27 cellular contexts compared by ENCODE assay signal in the genomic region with DNA sequence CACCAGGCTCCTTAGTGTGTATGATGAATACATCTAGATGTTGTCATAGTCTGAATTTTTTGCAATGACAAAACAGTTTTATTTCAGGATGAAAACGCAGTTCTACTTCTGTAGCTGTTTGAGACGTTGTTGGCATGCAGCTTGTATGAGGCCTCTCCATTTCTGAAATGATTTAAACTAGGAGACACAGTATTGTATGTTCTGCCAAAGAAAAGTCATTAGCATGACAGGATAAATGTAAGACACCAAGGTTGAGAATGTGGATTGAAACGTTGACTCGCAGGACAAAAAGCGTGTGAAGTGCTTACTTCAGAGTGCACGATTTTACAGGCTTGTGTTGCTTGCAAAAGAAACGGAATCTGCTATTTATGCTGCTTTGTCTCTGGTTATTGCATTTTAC. TPM values are rescaled to one million over a fixed set of nuclear protein-coding genes. Genes with fewer than 3 reads are reported as not detected.
"Had no signal": no experiment of that assay in that cellular context is flagged by ENCODE, and none has a peak within 500 bp of the region (broad histone marks: within the 10 kb centered on the region; RNA-seq: fewer than 3 reads in every experiment).

No MANE protein-coding gene starts in this region.

- H3K9me3 ChIP-seq: Peyer's patch had no signal

- H3K9me3 Mint-ChIP-seq: activated CD4-positive, alpha-beta T cell treated with anti-CD3 and anti-CD28 coated beads, Interleukin-2, amount 10 ng/mL, durations not matched to agents 24 days and 14 days; activated naive CD4-positive, alpha-beta T cell treated with anti-CD3 and anti-CD28 coated beads, Interleukin-2, amount 50 U/mL, for 72 hours; activated naive CD8-positive, alpha-beta T cell treated with anti-CD3 and anti-CD28 coated beads, Interleukin-2, amount 50 U/mL, for 24 hours; activated T-cell treated with anti-CD3 and anti-CD28 coated beads, Interleukin-2, amount 50 U/mL, for 24 hours had no signal

- H3K27me3 ChIP-seq: brain microvascular endothelial cell, cardiac muscle cell, Peyer's patch had no signal

- H3K27ac ChIP-seq: brain microvascular endothelial cell, cardiac muscle cell, KMS-11, Peyer's patch had no signal

- H3K9ac ChIP-seq: KMS-11 had no signal

- DNase-seq: activated B cell treated with CpG ODN at 0.5 μM for 24 hours; activated CD4-positive, alpha-beta T cell treated with anti-CD3 and anti-CD28 coated beads for 1 hour; activated CD4-positive, alpha-beta T cell treated with anti-CD3 and anti-CD28 coated beads, Interleukin-2, amount 10 ng/mL, durations not matched to agents 24 days and 14 days; activated CD4-positive, alpha-beta T cell treated with anti-CD3 and anti-CD28 coated beads, Interleukin-2, amount 50 U/mL, for 48 hours; activated CD8-positive, alpha-beta memory T cell treated with anti-CD3 and anti-CD28 coated beads, Interleukin-2, amount 10 ng/mL, durations not matched to agents 7 days and 5 days; activated effector memory CD4-positive, alpha-beta T cell treated with anti-CD3 and anti-CD28 coated beads, Interleukin-2, amount 50 U/mL, for 16 hours; activated naive CD4-positive, alpha-beta T cell treated with Interleukin-2 at 50 U/mL for 16 hours; activated naive CD8-positive, alpha-beta T cell treated with anti-CD3 and anti-CD28 coated beads, Interleukin-2, amount 50 U/mL, for 24 hours; activated T-cell treated with anti-CD3 and anti-CD28 coated beads, Interleukin-2, amount 50 U/mL, for 24 hours; amniotic stem cell; brain microvascular endothelial cell; NCI-H1092; NCI-H1417; NCI-H1930; NCI-H2171; NCI-H2227 treated with DMSO at 0.1 percent for 48 hours; NCI-H526; NCI-H774; OCI-M1; Peyer's patch; SHP77 treated with DMSO at 0.1 percent for 48 hours; T-helper 2 cell; T1000 had no signal

- H3K36me3 ChIP-seq: brain microvascular endothelial cell, cardiac muscle cell had no signal

- H3K4me1 ChIP-seq: Peyer's patch had no signal

- H3K27ac Mint-ChIP-seq: activated B cell treated with CpG ODN at 0.5 μM for 24 hours; activated CD4-positive, alpha-beta T cell treated with anti-CD3 and anti-CD28 coated beads, Interleukin-2, amount 10 ng/mL, durations not matched to agents 24 days and 14 days; activated CD8-positive, alpha-beta memory T cell treated with anti-CD3 and anti-CD28 coated beads, Interleukin-2, amount 10 ng/mL, durations not matched to agents 7 days and 5 days; activated naive CD4-positive, alpha-beta T cell treated with anti-CD3 and anti-CD28 coated beads, Interleukin-2, amount 50 U/mL, for 72 hours; activated naive CD8-positive, alpha-beta T cell treated with anti-CD3 and anti-CD28 coated beads, Interleukin-2, amount 50 U/mL, for 24 hours; activated T-cell treated with anti-CD3 and anti-CD28 coated beads, Interleukin-2, amount 50 U/mL, for 24 hours; activated T-helper 1 cell treated with anti-CD3 and anti-CD28 coated beads, Interleukin-12 subunit alpha, Interleukin-12 subunit beta, Interleukin-2, Interleukin-4 antibody, amounts not matched to agents 30 ng/mL and 10 ng/mL and 1 ng/mL, durations not matched to agents 14 hours and 24 hours and 36 hours had no signal

- H3K4me3 Mint-ChIP-seq: activated B cell treated with CpG ODN at 0.5 μM for 24 hours; activated CD4-positive, alpha-beta T cell treated with anti-CD3 and anti-CD28 coated beads, Interleukin-2, amount 10 ng/mL, durations not matched to agents 24 days and 14 days; activated CD8-positive, alpha-beta memory T cell treated with anti-CD3 and anti-CD28 coated beads, Interleukin-2, amount 10 ng/mL, durations not matched to agents 7 days and 5 days; activated naive CD8-positive, alpha-beta T cell treated with anti-CD3 and anti-CD28 coated beads, Interleukin-2, amount 50 U/mL, for 24 hours; activated T-cell treated with anti-CD3 and anti-CD28 coated beads, Interleukin-2, amount 50 U/mL, for 24 hours; activated T-helper 1 cell treated with anti-CD3 and anti-CD28 coated beads, Interleukin-12 subunit alpha, Interleukin-12 subunit beta, Interleukin-2, Interleukin-4 antibody, amounts not matched to agents 30 ng/mL and 10 ng/mL and 1 ng/mL, durations not matched to agents 14 hours and 24 hours and 36 hours had no signal

- ATAC-seq: activated CD8-positive, alpha-beta memory T cell treated with anti-CD3 and anti-CD28 coated beads, Interleukin-2, amount 10 ng/mL, durations not matched to agents 7 days and 5 days; activated naive CD4-positive, alpha-beta T cell treated with anti-CD3 and anti-CD28 coated beads, Interleukin-2, amount 50 U/mL, for 72 hours; activated naive CD8-positive, alpha-beta T cell treated with anti-CD3 and anti-CD28 coated beads, Interleukin-2, amount 50 U/mL, for 24 hours had no signal

- H3K36me3 Mint-ChIP-seq: activated CD8-positive, alpha-beta memory T cell treated with anti-CD3 and anti-CD28 coated beads, Interleukin-2, amount 10 ng/mL, durations not matched to agents 7 days and 5 days had no signal

- H3K27me3 Mint-ChIP-seq: activated B cell treated with CpG ODN at 0.5 μM for 24 hours; activated CD4-positive, alpha-beta T cell treated with anti-CD3 and anti-CD28 coated beads, Interleukin-2, amount 10 ng/mL, durations not matched to agents 24 days and 14 days; activated naive CD8-positive, alpha-beta T cell treated with anti-CD3 and anti-CD28 coated beads, Interleukin-2, amount 50 U/mL, for 24 hours; activated T-cell treated with anti-CD3 and anti-CD28 coated beads, Interleukin-2, amount 50 U/mL, for 24 hours had no signal

- H3K4me2 ChIP-seq: KMS-11 had no signal

- H3K4me1 Mint-ChIP-seq: activated B cell treated with CpG ODN at 0.5 μM for 24 hours; activated CD4-positive, alpha-beta T cell treated with anti-CD3 and anti-CD28 coated beads, Interleukin-2, amount 10 ng/mL, durations not matched to agents 24 days and 14 days; activated CD8-positive, alpha-beta memory T cell treated with anti-CD3 and anti-CD28 coated beads, Interleukin-2, amount 10 ng/mL, durations not matched to agents 7 days and 5 days; activated naive CD8-positive, alpha-beta T cell treated with anti-CD3 and anti-CD28 coated beads, Interleukin-2, amount 50 U/mL, for 24 hours had no signal

- H3K4me3 ChIP-seq: cardiac muscle cell, Peyer's patch had no signal

RNA-seq across cellular contexts. Expression of gene CEMIP, which starts 48.8 kb away (rescaled TPM):
- total RNA-seq: activated B cell treated with CpG ODN at 0.5 μM for 24 hours; activated CD4-positive, alpha-beta T cell treated with anti-CD3 and anti-CD28 coated beads, Interleukin-2, amount 10 ng/mL, durations not matched to agents 24 days and 14 days; activated CD8-positive, alpha-beta memory T cell treated with anti-CD3 and anti-CD28 coated beads, Interleukin-2, amount 10 ng/mL, durations not matched to agents 7 days and 5 days; activated naive CD4-positive, alpha-beta T cell treated with anti-CD3 and anti-CD28 coated beads, Interleukin-2, amount 50 U/mL, for 72 hours had no signal
